19 cellular contexts compared by ENCODE assay signal in genomic region chr4:70425306-70425705, GRCh38. TPM values are rescaled to one million over a fixed set of nuclear protein-coding genes. Genes with fewer than 3 reads are reported as not detected.
DNase-seq lines count a peak whose midpoint lies in the region; ATAC-seq and TF ChIP-seq lines count a peak whose summit lies in the region.
"Had no signal": no experiment of that assay in that cellular context is flagged by ENCODE, and none has a peak within 500 bp of the region (broad histone marks: within the 10 kb centered on the region; RNA-seq: fewer than 3 reads in every experiment).

No MANE protein-coding gene starts in this region.

- peak; percentile 33 for ATAC-seq in GM18867 (IDR thresholded peaks at IDR 0.05; ENCODE audit: unreplicated experiment)
- ATAC-seq: HCT116 had no signal

- CTCF ChIA-PET in A673 (lab: Charles Lee), result no interaction called here

- DNase-seq in A673 (ENCODE audit: low spot score) (peak; percentile 53), OCI-M1 (lab: John Stamatoyannopoulos, UW) (peak; percentile 46), retinal pigment epithelial cell (ENCODE audit: low read depth) (peak; percentile 4), COLO668 (lab: John Stamatoyannopoulos, UW; ENCODE audit: unreplicated experiment) (no peak), ureter (ENCODE audit: low spot score) (no peak)
- DNase-seq: ACHN; CD4-positive, alpha-beta T cell; DMS153; DMS79; GDM1; GOT3; H7; HFFc6; IMR-90 had no signal

- no peak overlapping the region for H3K27ac ChIP-seq in A673 (ENCODE audit: low read depth, low read length, poor library complexity, severe bottlenecking)
- H3K27ac ChIP-seq: C4-2B had no signal

- TF ChIP-seq CTCF in A673 (conservative IDR thresholded peaks at IDR 0.05; ENCODE audit: low read depth, low read length) (no peak), retinal pigment epithelial cell (conservative IDR thresholded peaks at IDR 0.05; ENCODE audit: low read depth, low read length) (no peak)

- POLR2A ChIA-PET in A673 (lab: Charles Lee; ENCODE audit: low non-redundant PET), result no interaction called here

- H3K9me3 ChIP-seq in A673 (ENCODE audit: low read depth, low read length, poor library complexity, severe bottlenecking), result no peaks in the 10 kb centered on the region

- no peaks in the 10 kb centered on the region for H3K27me3 ChIP-seq in A673 (replicated peaks; ENCODE audit: insufficient read depth, low read depth, low read length, poor library complexity)

- H3K36me3 ChIP-seq in A673 (ENCODE audit: insufficient read depth, low read length, poor library complexity, severe bottlenecking), result no peaks in the 10 kb centered on the region

- no TSS peak for BruUV-seq in A673 (replicated peaks; lab: Mats Ljungman, UMichigan)

- H3K4me1 ChIP-seq in A673 (ENCODE audit: insufficient read depth, low read length, poor library complexity, severe bottlenecking), result no peaks in the 10 kb centered on the region

- intact Hi-C loops in A673 (cut with micrococcal nuclease; ENCODE audit: unreplicated experiment), result no loop called here

- H3K4me3 ChIP-seq in A673 (ENCODE audit: low read depth, low read length, poor library complexity, severe bottlenecking), result no peak overlapping the region
- H3K4me3 ChIP-seq in retinal pigment epithelial cell (ENCODE audit: low read length), result no peak overlapping the region

RNA-seq across cellular contexts. Expression of gene OPRPN, which starts 27.6 kb away (rescaled TPM):
- total RNA-seq in A673 (2021) (not detected in 2 replicates), ureter (not detected)
- total RNA-seq: A172; CD4-positive, alpha-beta T cell; Daoy; H7; HFFc6; IMR-90 had no signal

RNA-seq across cellular contexts. Expression of gene SMR3B, which starts 42.4 kb away (rescaled TPM):
- total RNA-seq in A673 (2021) (1.7 and 2.0 TPM in 2 replicates), ureter (not detected)
- total RNA-seq: A172; CD4-positive, alpha-beta T cell; Daoy; H7; HFFc6; IMR-90 had no signal

RNA-seq across cellular contexts. Expression of gene MUC7, which starts 46.7 kb away (rescaled TPM):
- total RNA-seq in A673 (2021) (not detected in 2 replicates), ureter (not detected)
- total RNA-seq: A172; CD4-positive, alpha-beta T cell; Daoy; H7; HFFc6; IMR-90 had no signal

Comparison
In these comparisons a context has a peak if more than half of its experiments do, and no peak if none do; other contexts are left out.
1. DNase-seq: peak in A673 (single experiment), OCI-M1 (single experiment) and retinal pigment epithelial cell (single experiment); none in COLO668 (single experiment) and ureter (single experiment).